Comparison of ENCODE assay signal across 8 cellular contexts in the genomic region with DNA sequence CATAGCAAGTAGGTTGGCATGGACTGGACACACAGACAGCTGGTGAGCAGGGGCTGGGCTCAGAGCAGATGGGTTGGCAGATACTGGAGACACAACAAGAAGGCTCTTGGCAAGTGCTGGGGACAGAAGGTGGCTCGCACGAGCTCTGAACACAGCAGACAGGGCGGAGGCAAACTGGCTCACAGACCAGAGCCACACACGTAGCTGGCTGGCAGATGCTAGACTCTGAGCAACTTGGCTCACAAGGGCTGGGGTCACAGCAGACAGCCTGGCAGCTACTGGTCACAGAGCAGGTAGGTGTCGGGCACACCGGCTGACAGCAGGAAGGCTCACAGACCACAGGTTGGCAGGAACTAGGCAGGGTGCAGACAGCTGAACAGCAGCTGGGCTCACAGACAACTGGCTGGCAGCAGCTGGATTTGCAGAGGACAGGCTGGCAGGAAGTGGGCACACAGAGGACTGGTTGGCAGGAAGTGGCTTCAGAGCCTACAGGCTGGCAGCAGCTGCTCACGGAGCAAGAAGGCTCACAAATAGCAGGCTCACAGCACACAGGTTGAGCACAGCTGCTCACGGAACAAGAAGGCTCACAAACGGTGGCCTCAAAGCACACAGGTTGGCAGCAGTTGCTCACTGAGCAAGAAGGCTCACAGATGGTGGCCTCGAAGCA. TPM values are rescaled to one million over a fixed set of nuclear protein-coding genes. Genes with fewer than 3 reads are reported as not detected.
DNase-seq lines count a peak whose midpoint lies in the region; ATAC-seq and TF ChIP-seq lines count a peak whose summit lies in the region.

No MANE protein-coding gene starts in this region.

- intact Hi-C loops in left colon (cut with DNase I, micrococcal nuclease) = no loop called here

- DNase-seq in GDM1 (lab: John Stamatoyannopoulos, UW) = peak; percentile 66
- peak; percentile 71 for DNase-seq in NCI-H2196 treated with DMSO at 0.1 percent for 48 hours (lab: John Stamatoyannopoulos, UW; ENCODE audit: unreplicated experiment)
- DNase-seq in activated T-cell treated with anti-CD3 and anti-CD28 coated beads, Interleukin-2, amount 50 U/mL, for 4 hours = peak; percentile 40
- DNase-seq in left colon = peak; percentile 48 to 53
- DNase-seq in stimulated activated CD8-positive, alpha-beta memory T cell treated with anti-CD3 and anti-CD28 coated beads, Interleukin-4, amount 100 ng/mL, for 24 hours (ENCODE audit: low read depth) = peak; percentile 49
- no peak for DNase-seq in NCI-H526 (lab: John Stamatoyannopoulos, UW)
- DNase-seq in endothelial cell (ENCODE audit: low spot score) = no peak

- TF ChIP-seq CTCF in endothelial cell (IDR thresholded peaks at IDR 0.05; ENCODE audit: unreplicated experiment) = no peak

- peak overlapping the region; percentile 74 for H3K4me3 Mint-ChIP-seq in activated T-cell treated with anti-CD3 and anti-CD28 coated beads, Interleukin-2, amount 50 U/mL, for 4 hours
- no peak overlapping the region for H3K4me3 Mint-ChIP-seq in endothelial cell (ENCODE audit: unreplicated experiment)

- H3K9me3 Mint-ChIP-seq in activated T-cell treated with anti-CD3 and anti-CD28 coated beads, Interleukin-2, amount 50 U/mL, for 4 hours = no peaks in the 10 kb centered on the region
- H3K9me3 Mint-ChIP-seq in endothelial cell (ENCODE audit: unreplicated experiment) = no peaks in the 10 kb centered on the region

- no peaks in the 10 kb centered on the region for H3K27me3 Mint-ChIP-seq in activated T-cell treated with anti-CD3 and anti-CD28 coated beads, Interleukin-2, amount 50 U/mL, for 4 hours (ENCODE audit: low read depth)
- peaks cover 8% of the 10 kb centered on the region for H3K27me3 Mint-ChIP-seq in endothelial cell (ENCODE audit: unreplicated experiment)

- H3K27ac Mint-ChIP-seq in endothelial cell (ENCODE audit: unreplicated experiment) = no peak overlapping the region

- H3K36me3 Mint-ChIP-seq in activated T-cell treated with anti-CD3 and anti-CD28 coated beads, Interleukin-2, amount 50 U/mL, for 4 hours (ENCODE audit: insufficient read depth) = no peaks in the 10 kb centered on the region
- peaks cover 6% of the 10 kb centered on the region for H3K36me3 Mint-ChIP-seq in endothelial cell (ENCODE audit: low read depth, unreplicated experiment)

- peaks cover 55% of the 10 kb centered on the region for H3K4me1 Mint-ChIP-seq in activated T-cell treated with anti-CD3 and anti-CD28 coated beads, Interleukin-2, amount 50 U/mL, for 4 hours (ENCODE audit: low read depth)
- peaks cover 15% of the 10 kb centered on the region for H3K4me1 Mint-ChIP-seq in endothelial cell (ENCODE audit: unreplicated experiment)

- peak; percentile 65 to 71 for ATAC-seq in activated T-cell treated with anti-CD3 and anti-CD28 coated beads, Interleukin-2, amount 50 U/mL, for 4 hours
- peak; percentile 55 for ATAC-seq in left colon
- no peak for ATAC-seq in HG03520 (IDR thresholded peaks at IDR 0.05; ENCODE audit: unreplicated experiment)

RNA-seq across cellular contexts. Expression of gene KRTAP16-1, which starts 0.7 kb away (rescaled TPM):
- total RNA-seq in activated T-cell treated with anti-CD3 and anti-CD28 coated beads, Interleukin-2, amount 50 U/mL, for 4 hours = not detected
- total RNA-seq in left colon = not detected
- total RNA-seq in endothelial cell (ENCODE audit: unreplicated experiment) = not detected

RNA-seq across cellular contexts. Expression of gene KRTAP29-1, which starts 5.7 kb away (rescaled TPM):
- not detected for total RNA-seq in activated T-cell treated with anti-CD3 and anti-CD28 coated beads, Interleukin-2, amount 50 U/mL, for 4 hours
- total RNA-seq in left colon (not detected), endothelial cell (ENCODE audit: unreplicated experiment) (not detected)

RNA-seq across cellular contexts. Expression of gene KRTAP17-1, which starts 7.1 kb away (rescaled TPM):
- not detected for total RNA-seq in activated T-cell treated with anti-CD3 and anti-CD28 coated beads, Interleukin-2, amount 50 U/mL, for 4 hours
- total RNA-seq in left colon (not detected), endothelial cell (ENCODE audit: unreplicated experiment) (not detected)

RNA-seq across cellular contexts. Expression of gene KRTAP9-7, which starts 32.9 kb away (rescaled TPM):
- not detected for total RNA-seq in activated T-cell treated with anti-CD3 and anti-CD28 coated beads, Interleukin-2, amount 50 U/mL, for 4 hours
- not detected for total RNA-seq in left colon
- not detected for total RNA-seq in endothelial cell (ENCODE audit: unreplicated experiment)

RNA-seq across cellular contexts. Expression of gene KRT33A, which starts 42.2 kb away (rescaled TPM):
- total RNA-seq in activated T-cell treated with anti-CD3 and anti-CD28 coated beads, Interleukin-2, amount 50 U/mL, for 4 hours = not detected
- total RNA-seq in left colon (not detected), endothelial cell (ENCODE audit: unreplicated experiment) (not detected)

Comparison
In these comparisons a context has a peak if more than half of its experiments do, and no peak if none do; other contexts are left out.
1. DNase-seq: peak in GDM1 (single experiment), NCI-H2196 treated with DMSO at 0.1 percent for 48 hours (single experiment), activated T-cell treated with anti-CD3 and anti-CD28 coated beads, Interleukin-2, amount 50 U/mL, for 4 hours (single experiment), left colon (2 of 2) and stimulated activated CD8-positive, alpha-beta memory T cell treated with anti-CD3 and anti-CD28 coated beads, Interleukin-4, amount 100 ng/mL, for 24 hours (single experiment); none in NCI-H526 (0 of 2) and endothelial cell (single experiment).